ENCODE assay signal across 10 cellular contexts in genomic region chr12:85310456-85311076, GRCh38. TPM values are rescaled to one million over a fixed set of nuclear protein-coding genes. Genes with fewer than 3 reads are reported as not detected.
DNase-seq lines count a peak whose midpoint lies in the region; ATAC-seq, FAIRE-seq and TF ChIP-seq lines count a peak whose summit lies in the region.
"Had no signal": no experiment of that assay in that cellular context is flagged by ENCODE, and none has a peak within 500 bp of the region (broad histone marks: within the 10 kb centered on the region; RNA-seq: fewer than 3 reads in every experiment).

No MANE protein-coding gene starts in this region.

- H3K27me3 ChIP-seq in KMS-11 (ENCODE audit: insufficient read depth, low read depth) (no peaks in the 10 kb centered on the region), mammary epithelial cell (ENCODE audit: insufficient read depth, low read length) (peaks cover 5% of the 10 kb centered on the region), mesenchymal stem cell (ENCODE audit: control insufficient read depth in 1 of 2, insufficient read depth in 1 of 2, low read length in 2 of 2) (no peaks in the 10 kb centered on the region)

- H4K8ac ChIP-seq in mesenchymal stem cell (ENCODE audit: low read length): no peak overlapping the region

- intact Hi-C loops in mammary epithelial cell (cut with micrococcal nuclease): no loop called here

- no peaks in the 10 kb centered on the region for H3K36me3 ChIP-seq in KMS-11 (ENCODE audit: insufficient read depth)
- no peaks in the 10 kb centered on the region for H3K36me3 ChIP-seq in mammary epithelial cell (ENCODE audit: insufficient read depth, low read length)
- no peaks in the 10 kb centered on the region for H3K36me3 ChIP-seq in mesenchymal stem cell (ENCODE audit: control insufficient read depth in 1 of 2, insufficient read depth in 2 of 2, low read depth in 1 of 2, low read length in 2 of 2)
- H3K36me3 ChIP-seq: esophagus squamous epithelium had no signal

- no peak overlapping the region for H3K27ac ChIP-seq in KMS-11
- no peak overlapping the region for H3K27ac ChIP-seq in mammary epithelial cell (ENCODE audit: insufficient read depth, low read depth, low read length)
- H3K27ac ChIP-seq in mesenchymal stem cell (ENCODE audit: low read length, poor library complexity, severe bottlenecking): no peak overlapping the region
- H3K27ac ChIP-seq: esophagus squamous epithelium had no signal

- H2AFZ ChIP-seq in KMS-11 (ENCODE audit: low read depth) (no peak overlapping the region), mammary epithelial cell (ENCODE audit: low read depth, low read length) (no peak overlapping the region), mesenchymal stem cell (ENCODE audit: low read depth, low read length) (no peak overlapping the region)

- H3K4me2 ChIP-seq in KMS-11 (no peak overlapping the region), mammary epithelial cell (ENCODE audit: insufficient read depth, low read depth, low read length) (no peak overlapping the region), mesenchymal stem cell (ENCODE audit: low read length, poor library complexity, severe bottlenecking) (no peak overlapping the region)

- no peak overlapping the region for H2BK15ac ChIP-seq in mesenchymal stem cell (ENCODE audit: low read depth, poor library complexity, severe bottlenecking)

- no peak overlapping the region for H3K23ac ChIP-seq in mesenchymal stem cell (ENCODE audit: low read length in 2 of 2)

- no peak overlapping the region for H2BK5ac ChIP-seq in mesenchymal stem cell (ENCODE audit: low read depth, low read length, poor library complexity, severe bottlenecking)

- H3K79me1 ChIP-seq in mesenchymal stem cell (replicated peaks; ENCODE audit: low read length, poor library complexity, severe bottlenecking): no peaks in the 10 kb centered on the region

- H3K4me3 ChIP-seq in KMS-11 (IDR thresholded peaks at IDR 0.05; ENCODE audit: insufficient read depth, low read depth, low read length) (no peak overlapping the region), mammary epithelial cell (replicated peaks in 1 of 3; ENCODE audit: insufficient read depth in 1 of 3, low read depth in 2 of 3, low read length in 3 of 3) (no peak overlapping the region), mesenchymal stem cell (ENCODE audit: insufficient read depth in 1 of 2, low read depth in 1 of 2, low read length in 2 of 2) (no peak overlapping the region)
- H3K4me3 ChIP-seq: esophagus squamous epithelium had no signal

- H3K79me2 ChIP-seq in KMS-11 (ENCODE audit: insufficient read depth, low read depth): no peaks in the 10 kb centered on the region
- H3K79me2 ChIP-seq in mammary epithelial cell (ENCODE audit: insufficient read depth, low read length): no peaks in the 10 kb centered on the region

- H3K4me1 ChIP-seq in KMS-11 (ENCODE audit: low read depth, poor library complexity, severe bottlenecking) (no peaks in the 10 kb centered on the region), mammary epithelial cell (ENCODE audit: insufficient read depth, low read length) (no peaks in the 10 kb centered on the region), mesenchymal stem cell (ENCODE audit: control insufficient read depth, insufficient read depth, low read depth, low read length) (no peaks in the 10 kb centered on the region)
- H3K4me1 ChIP-seq: esophagus squamous epithelium had no signal

- H4K20me1 ChIP-seq in KMS-11 (ENCODE audit: insufficient read depth) (no peaks in the 10 kb centered on the region), mammary epithelial cell (ENCODE audit: insufficient read depth, low read length) (peaks cover 3% of the 10 kb centered on the region)

- H3K9ac ChIP-seq in KMS-11 (no peak overlapping the region), mammary epithelial cell (ENCODE audit: insufficient read depth, low read length) (no peak overlapping the region), mesenchymal stem cell (ENCODE audit: low read length) (no peak overlapping the region)

- DNase-seq in D721Med (ENCODE audit: insufficient read length, low spot score): no peak
- DNase-seq in mammary epithelial cell: no peak
- DNase-seq in mesenchymal stem cell: peak; percentile 4
- DNase-seq in superior temporal gyrus (ENCODE audit: extremely low spot score): no peak
- no peak for DNase-seq in H4 (ENCODE audit: low spot score)
- DNase-seq: esophagus squamous epithelium, NCI-H226 had no signal

- ATAC-seq in GM19463 (IDR thresholded peaks at IDR 0.05; ENCODE audit: unreplicated experiment): no peak
- no peak for ATAC-seq in GM19397 (IDR thresholded peaks at IDR 0.05; ENCODE audit: unreplicated experiment)

- no peak overlapping the region for H3K14ac ChIP-seq in mesenchymal stem cell (ENCODE audit: low read length in 2 of 2)

- CTCF ChIA-PET in mammary epithelial cell (lab: Charles Lee; ENCODE audit: low non-redundant PET): no interaction called here

- H2AK5ac ChIP-seq in mesenchymal stem cell (ENCODE audit: low read length, severe bottlenecking): no peak overlapping the region

- H3K4ac ChIP-seq in mesenchymal stem cell (ENCODE audit: low read depth in 1 of 2, low read length in 2 of 2): no peak overlapping the region

- no peak overlapping the region for H2BK12ac ChIP-seq in mesenchymal stem cell (ENCODE audit: low read length in 2 of 2)

- dilution Hi-C loops in mammary epithelial cell (cut with HindIII; ENCODE audit: low sequenced_read_pairs): no loop called here

- BruUV-seq in mammary epithelial cell (replicated peaks; lab: Mats Ljungman, UMichigan): no TSS peak

- no peaks in the 10 kb centered on the region for H3K9me3 ChIP-seq in mammary epithelial cell (replicated peaks; ENCODE audit: insufficient read depth, low read length)
- no peaks in the 10 kb centered on the region for H3K9me3 ChIP-seq in mesenchymal stem cell (ENCODE audit: control insufficient read depth, low read length)
- H3K9me3 ChIP-seq: esophagus squamous epithelium had no signal

- no peak for FAIRE-seq in D721Med (lab: Jason Lieb, UNC)

- TF ChIP-seq CTCF in D721Med (IDR thresholded peaks at IDR 0.05; ENCODE audit: insufficient read depth, missing control alignments) (peak; percentile 43), KMS-11 (conservative IDR thresholded peaks at IDR 0.05; ENCODE audit: low read depth, low read length) (peak; percentile 68), mammary epithelial cell (conservative IDR thresholded peaks at IDR 0.05 in 1 of 2, IDR thresholded peaks at IDR 0.05 in 1 of 2; ENCODE audit: extremely low read depth in 1 of 2, insufficient read depth in 1 of 2, low read depth in 1 of 2, low read length in 2 of 2) (peak; percentile 30 to 44)

- H2BK120ac ChIP-seq in mesenchymal stem cell (ENCODE audit: low read depth, low read length): no peak overlapping the region

- WGBS in mammary epithelial cell (ENCODE audit: low coverage, missing lambda C conversion rate): 93% methylated on average over 2 of the region's 2 CpGs
- WGBS in mesenchymal stem cell: 96% methylated on average over 2 of the region's 2 CpGs

- in situ Hi-C loops in mammary epithelial cell (cut with MboI; ENCODE audit: low sequenced_read_pairs in 2 of 2): no loop called here

- no peak overlapping the region for H4K91ac ChIP-seq in mesenchymal stem cell (ENCODE audit: low read length)

- no peak overlapping the region for H3K18ac ChIP-seq in mesenchymal stem cell (ENCODE audit: low read depth in 1 of 2, low read length in 2 of 2)

RNA-seq across cellular contexts. Expression of gene ALX1, which starts 30.5 kb away (rescaled TPM):
- total RNA-seq in mammary epithelial cell: not detected
- not detected for polyA plus RNA-seq in mammary epithelial cell
- polyA minus RNA-seq in mammary epithelial cell: not detected
- polyA plus RNA-seq in mesenchymal stem cell (2013, experiment 1 of 2): 0.15 TPM
- polyA plus RNA-seq in mesenchymal stem cell (2013, experiment 2 of 2): 0.26 TPM
- 7.0 and 11.5 TPM in 2 replicates for total RNA-seq in H4 (2014; rRNA removed; shearing (Covaris generic))
- total RNA-seq: esophagus squamous epithelium had no signal
